In genomic region chr12:68461645-68462044, GRCh38 we compare ENCODE assay signal across 29 cellular contexts.
"Had no signal": no experiment of that assay in that cellular context is flagged by ENCODE, and none has a peak within 500 bp of the region (broad histone marks: within the 10 kb centered on the region; RNA-seq: fewer than 3 reads in every experiment).

No MANE protein-coding gene starts in this region.

- H3K4me1 ChIP-seq: parathyroid adenoma, psoas muscle, right lobe of liver, suprapubic skin, testis, tibial artery, transverse colon, upper lobe of right lung, vagina had no signal

- ATAC-seq: psoas muscle; right cardiac atrium; right lobe of liver; stimulated activated memory B cell treated with anti-CD40 and anti-IgM and Interleukin-4, amounts not matched to agents 10 μg/mL and 1 μg/mL and 100 μg/mL, for 72 hours; stimulated activated naive CD8-positive, alpha-beta T cell treated with anti-CD3 and anti-CD28 coated beads, Interleukin-15, amount 100 ng/mL, for 72 hours; stimulated activated naive CD8-positive, alpha-beta T cell treated with anti-CD3 and anti-CD28 coated beads, Interleukin-15, Interleukin-2, amounts not matched to agents 100 U/mL and 50 U/mL, for 24 hours; upper lobe of right lung had no signal

- DNase-seq: naive B cell; naive thymus-derived CD8-positive, alpha-beta T cell; nephron progenitor cell; nucleus accumbens; ovary; posterior cingulate gyrus; psoas muscle; right cardiac atrium; right lobe of liver; sigmoid colon; small intestine; stimulated activated CD4-positive, alpha-beta T cell treated with anti-CD3 and anti-CD28 coated beads, Interleukin-15, amount 100 ng/mL, for 24 hours; stimulated activated CD4-positive, alpha-beta T cell treated with anti-CD3 and anti-CD28 coated beads, Interleukin-2, amount 100 ng/mL, for 24 hours; stimulated activated CD4-positive, alpha-beta T cell treated with anti-CD3 and anti-CD28 coated beads, Interleukin-2, amount 100 ng/mL, for 48 hours; stimulated activated CD4-positive, alpha-beta T cell treated with anti-CD3 and anti-CD28 coated beads, Interleukin-4, amount 100 ng/mL, for 24 hours; stimulated activated naive CD4-positive, alpha-beta T cell; stimulated activated naive CD8-positive, alpha-beta T cell treated with anti-CD3 and anti-CD28 coated beads, Interleukin-15, amount 100 ng/mL, for 72 hours; stimulated activated naive CD8-positive, alpha-beta T cell treated with anti-CD3 and anti-CD28 coated beads, Interleukin-15, Interleukin-2, amounts not matched to agents 100 U/mL and 50 U/mL, for 24 hours; substantia nigra; testis; tibial artery; transverse colon; upper lobe of right lung had no signal

- H3K9me3 ChIP-seq: neutrophil, ovary, psoas muscle, right lobe of liver, sigmoid colon, suprapubic skin, testis, tibial artery, transverse colon, upper lobe of right lung, vagina had no signal

- H3K36me3 ChIP-seq: neutrophil, ovary, right lobe of liver, sigmoid colon, suprapubic skin, tibial artery, transverse colon, upper lobe of right lung, vagina had no signal

- H3K27ac ChIP-seq: neutrophil, ovary, parathyroid adenoma, psoas muscle, right lobe of liver, sigmoid colon, suprapubic skin, testis, tibial artery, transverse colon, upper lobe of right lung, vagina had no signal

- H3K27me3 ChIP-seq: neutrophil, ovary, right lobe of liver, sigmoid colon, suprapubic skin, testis, tibial artery, transverse colon, upper lobe of right lung, vagina had no signal

- H3K79me2 ChIP-seq: parathyroid adenoma had no signal

- H3K4me3 ChIP-seq: ovary, psoas muscle, right lobe of liver, sigmoid colon, suprapubic skin, testis, tibial artery, transverse colon, upper lobe of right lung, vagina had no signal

- FAIRE-seq: small intestine, urothelium cell line had no signal

- H3K9ac ChIP-seq: parathyroid adenoma had no signal

- H2AFZ ChIP-seq: parathyroid adenoma had no signal
